16 cellular contexts compared by ENCODE assay signal in genomic region chr3:58173029-58173669, GRCh38. TPM values are rescaled to one million over a fixed set of nuclear protein-coding genes. Genes with fewer than 3 reads are reported as not detected.
DNase-seq lines count a peak whose midpoint lies in the region; ATAC-seq and TF ChIP-seq lines count a peak whose summit lies in the region.
"Had no signal": no experiment of that assay in that cellular context is flagged by ENCODE, and none has a peak within 500 bp of the region (broad histone marks: within the 10 kb centered on the region; RNA-seq: fewer than 3 reads in every experiment).

No MANE protein-coding gene starts in this region.

- H3K4me1 ChIP-seq in HUES6 (ENCODE audit: control insufficient read depth, insufficient read depth, low read length) (peaks cover 32% of the 10 kb centered on the region), duodenal mucosa (ENCODE audit: control insufficient read depth in 1 of 2, insufficient read depth in 2 of 2, low read length in 2 of 2) (peaks cover 38 to 53% of the 10 kb centered on the region in 2 donors), muscle layer of colon (ENCODE audit: insufficient read depth, low read length) (peaks cover 46% of the 10 kb centered on the region)

- POLR2A ChIA-PET in activated CD4-positive, alpha-beta T cell treated with anti-CD3 and anti-CD28 coated beads, Interleukin-2, amount 10 ng/mL, durations not matched to agents 7 days and 5 days (lab: Charles Lee): no interaction called here

- peaks cover 3% of the 10 kb centered on the region for H3K27me3 Mint-ChIP-seq in activated CD4-positive, alpha-beta T cell treated with anti-CD3 and anti-CD28 coated beads, Interleukin-2, amount 10 ng/mL, durations not matched to agents 7 days and 5 days
- H3K27me3 Mint-ChIP-seq: activated T-helper 17 cell treated with anti-CD3 and anti-CD28 coated beads, Interleukin-2, amount 50 U/mL, for 72 hours; stimulated activated naive CD8-positive, alpha-beta T cell treated with anti-CD3 and anti-CD28 coated beads, Interleukin-15, Interleukin-2, amounts not matched to agents 100 ng/mL and 50 ng/mL, for 24 hours had no signal

- H3K27me3 ChIP-seq in HUES6 (ENCODE audit: control insufficient read depth, insufficient read depth, low read length): peaks cover 2% of the 10 kb centered on the region; the same call in 1 of the 2 replicates
- no peaks in the 10 kb centered on the region for H3K27me3 ChIP-seq in duodenal mucosa (ENCODE audit: control insufficient read depth in 1 of 2, insufficient read depth in 2 of 2, low read length in 2 of 2)
- no peaks in the 10 kb centered on the region for H3K27me3 ChIP-seq in muscle layer of colon (ENCODE audit: control insufficient read depth in 1 of 2, insufficient read depth in 2 of 2, low read length in 2 of 2)

- H3K9me3 ChIP-seq in HUES6 (ENCODE audit: control insufficient read depth, insufficient read depth, low read depth, low read length) (no peaks in the 10 kb centered on the region), duodenal mucosa (ENCODE audit: control insufficient read depth in 1 of 2, low read length in 2 of 2) (no peaks in the 10 kb centered on the region), muscle layer of colon (ENCODE audit: low read length) (no peaks in the 10 kb centered on the region)

- no peaks in the 10 kb centered on the region for H3K36me3 Mint-ChIP-seq in activated CD4-positive, alpha-beta T cell treated with anti-CD3 and anti-CD28 coated beads, Interleukin-2, amount 10 ng/mL, durations not matched to agents 7 days and 5 days (ENCODE audit: low read depth)

- TF ChIP-seq CTCF in C4-2B (conservative IDR thresholded peaks at IDR 0.05): no peak

- no peak overlapping the region for H3K27ac Mint-ChIP-seq in activated CD4-positive, alpha-beta T cell treated with anti-CD3 and anti-CD28 coated beads, Interleukin-2, amount 10 ng/mL, durations not matched to agents 7 days and 5 days
- H3K27ac Mint-ChIP-seq: activated T-helper 17 cell treated with anti-CD3 and anti-CD28 coated beads, Interleukin-2, amount 50 U/mL, for 72 hours; stimulated activated naive CD8-positive, alpha-beta T cell treated with anti-CD3 and anti-CD28 coated beads, Interleukin-15, Interleukin-2, amounts not matched to agents 100 ng/mL and 50 ng/mL, for 24 hours had no signal

- peaks cover 11% of the 10 kb centered on the region for H3K4me1 Mint-ChIP-seq in activated CD4-positive, alpha-beta T cell treated with anti-CD3 and anti-CD28 coated beads, Interleukin-2, amount 10 ng/mL, durations not matched to agents 7 days and 5 days

- no peak for DNase-seq in substantia nigra (lab: John Stamatoyannopoulos, UW)
- no peak for DNase-seq in activated CD4-positive, alpha-beta T cell treated with anti-CD3 and anti-CD28 coated beads, Interleukin-2, amount 10 ng/mL, durations not matched to agents 7 days and 5 days
- DNase-seq in NK-92 treated with Interleukin-12 subunit alpha and Interleukin-12 subunit beta, amount 100 ng/mL, for 24 hours (lab: John Stamatoyannopoulos, UW): no peak
- DNase-seq: activated CD8-positive, alpha-beta memory T cell treated with anti-CD3 and anti-CD28 coated beads for 24 hours; amniotic stem cell; midbrain; NCI-H1436 treated with DMSO at 0.1 percent for 48 hours had no signal

- H3K9me3 Mint-ChIP-seq in activated CD4-positive, alpha-beta T cell treated with anti-CD3 and anti-CD28 coated beads, Interleukin-2, amount 10 ng/mL, durations not matched to agents 7 days and 5 days: no peaks in the 10 kb centered on the region
- H3K9me3 Mint-ChIP-seq: activated T-helper 17 cell treated with anti-CD3 and anti-CD28 coated beads, Interleukin-2, amount 50 U/mL, for 72 hours; stimulated activated naive CD8-positive, alpha-beta T cell treated with anti-CD3 and anti-CD28 coated beads, Interleukin-15, Interleukin-2, amounts not matched to agents 100 ng/mL and 50 ng/mL, for 24 hours had no signal

- H3K9ac ChIP-seq in HUES6 (ENCODE audit: low read length) (no peak overlapping the region), duodenal mucosa (ENCODE audit: low read depth in 1 of 2, low read length in 2 of 2) (no peak overlapping the region), muscle layer of colon (ENCODE audit: low read length) (no peak overlapping the region)

- no peak overlapping the region for H3K4me3 ChIP-seq in HUES6 (ENCODE audit: low read depth, low read length)
- H3K4me3 ChIP-seq in duodenal mucosa (ENCODE audit: low read depth in 1 of 2, low read length in 2 of 2): no peak overlapping the region
- no peak overlapping the region for H3K4me3 ChIP-seq in muscle layer of colon (ENCODE audit: low read depth in 1 of 2, low read length in 2 of 2)

- H3K36me3 ChIP-seq in HUES6 (ENCODE audit: control insufficient read depth, insufficient read depth, low read length): peaks cover 41% of the 10 kb centered on the region
- peaks cover 28 to 36% of the 10 kb centered on the region in 2 donors for H3K36me3 ChIP-seq in duodenal mucosa (ENCODE audit: control insufficient read depth in 1 of 2, insufficient read depth in 2 of 2, low read length in 2 of 2)
- H3K36me3 ChIP-seq in muscle layer of colon (ENCODE audit: insufficient read depth, low read length): peaks cover 37% of the 10 kb centered on the region

- CTCF ChIA-PET in activated CD4-positive, alpha-beta T cell treated with anti-CD3 and anti-CD28 coated beads, Interleukin-2, amount 10 ng/mL, durations not matched to agents 7 days and 5 days (lab: Charles Lee): interaction anchor here (0.8 to 1.3 kb wide), 4 partner anchors 9 to 166 kb away, joined by 3 to 5 read pairs (median 4); no protein-coding TSS in a partner anchor

- H3K27ac ChIP-seq in C4-2B (peak overlapping the region; percentile 17), HUES6 (ENCODE audit: low read depth, low read length) (0 out of 2 replicates have a peak overlapping the region, but pooled peaks have one; percentile 5), duodenal mucosa (ENCODE audit: low read depth, low read length) (peak overlapping the region; percentile 20), muscle layer of colon (ENCODE audit: low read depth, low read length) (peak overlapping the region; percentile 25), substantia nigra (ENCODE audit: low read depth, low read length, poor library complexity, severe bottlenecking) (no peak overlapping the region)

- no peak for ATAC-seq in HG02840 (IDR thresholded peaks at IDR 0.05; ENCODE audit: low FRiP score, unreplicated experiment)
- ATAC-seq: activated T-helper 17 cell treated with anti-CD3 and anti-CD28 coated beads, Interleukin-2, amount 50 U/mL, for 72 hours had no signal

- H3K4me3 Mint-ChIP-seq in activated CD4-positive, alpha-beta T cell treated with anti-CD3 and anti-CD28 coated beads, Interleukin-2, amount 10 ng/mL, durations not matched to agents 7 days and 5 days: no peak overlapping the region
- H3K4me3 Mint-ChIP-seq: activated T-helper 17 cell treated with anti-CD3 and anti-CD28 coated beads, Interleukin-2, amount 50 U/mL, for 72 hours; stimulated activated naive CD8-positive, alpha-beta T cell treated with anti-CD3 and anti-CD28 coated beads, Interleukin-15, Interleukin-2, amounts not matched to agents 100 ng/mL and 50 ng/mL, for 24 hours had no signal

RNA-seq across cellular contexts. Expression of gene DNASE1L3, which starts 37.6 kb away (rescaled TPM):
- total RNA-seq in activated CD4-positive, alpha-beta T cell treated with anti-CD3 and anti-CD28 coated beads, Interleukin-2, amount 10 ng/mL, durations not matched to agents 7 days and 5 days: not detected
- total RNA-seq: activated T-helper 17 cell treated with anti-CD3 and anti-CD28 coated beads, Interleukin-2, amount 50 U/mL, for 72 hours; epithelial cell of proximal tubule; osteocyte had no signal
